In the genomic region with DNA sequence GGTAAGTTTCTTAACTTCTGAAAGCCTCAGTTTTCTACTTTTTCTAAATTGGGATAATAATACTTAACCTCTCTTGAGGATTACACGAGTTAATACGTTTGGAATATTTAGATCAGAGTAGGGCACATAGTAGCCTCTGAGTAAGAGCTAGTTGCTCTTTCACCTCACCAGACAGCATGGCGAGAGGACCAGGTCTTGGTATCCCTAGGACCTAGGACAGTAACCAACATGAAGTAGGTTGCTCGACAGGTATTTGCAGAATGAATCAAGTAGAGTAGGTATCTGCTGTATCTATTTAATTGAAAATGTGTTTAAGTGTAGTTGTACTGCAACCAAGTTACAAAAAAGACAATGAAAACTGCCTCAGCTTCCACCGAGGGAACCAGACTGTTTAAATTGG, we compare ENCODE assay signal across 9 cellular contexts. TPM values are rescaled to one million over a fixed set of nuclear protein-coding genes. Genes with fewer than 3 reads are reported as not detected.
DNase-seq lines count a peak whose midpoint lies in the region; ATAC-seq, FAIRE-seq and TF ChIP-seq lines count a peak whose summit lies in the region.
"Had no signal": no experiment of that assay in that cellular context is flagged by ENCODE, and none has a peak within 500 bp of the region (broad histone marks: within the 10 kb centered on the region; RNA-seq: fewer than 3 reads in every experiment).

No MANE protein-coding gene starts in this region.

- no peak for TF ChIP-seq RAD21 in IMR-90 (IDR thresholded peaks at IDR 0.05; ENCODE audit: low read length)

- H4K20me1 ChIP-seq in IMR-90 (ENCODE audit: insufficient read depth, low read length) (peaks cover 16% of the 10 kb centered on the region), mammary epithelial cell (ENCODE audit: insufficient read depth, low read length) (no peaks in the 10 kb centered on the region)

- intact Hi-C loops in IMR-90 (cut with micrococcal nuclease) = no loop called here
- intact Hi-C loops in mammary epithelial cell (cut with micrococcal nuclease) = no loop called here
- intact Hi-C loops in natural killer cell (cut with micrococcal nuclease) = no loop called here

- no peak overlapping the region for H4K91ac ChIP-seq in IMR-90 (ENCODE audit: insufficient read depth, low read depth, low read length)

- no peak overlapping the region for H3K14ac ChIP-seq in IMR-90 (replicated peaks; ENCODE audit: low read depth, low read length)

- H3K27me3 Mint-ChIP-seq in natural killer cell (ENCODE audit: low read depth in 2 of 2) = no peaks in the 10 kb centered on the region

- CTCF ChIA-PET in IMR-90 (lab: Yijun Ruan, JAX) = interaction anchor here (0.7 kb wide), 1 partner anchor 438 kb away, joined by 4 read pairs; no protein-coding TSS in a partner anchor
- CTCF ChIA-PET in mammary epithelial cell (lab: Charles Lee; ENCODE audit: low non-redundant PET) = no interaction called here

- WGBS in IMR-90 (ENCODE audit: extremely low coverage in 2 of 2, insufficient read length in 1 of 2), 2 experiments = no CpG with 5 or more reads among the region's 5 CpGs
- WGBS in mammary epithelial cell (ENCODE audit: low coverage, missing lambda C conversion rate) = 65% methylated on average over 5 of the region's 5 CpGs

- no peak overlapping the region for H2BK5ac ChIP-seq in IMR-90 (ENCODE audit: low read depth, low read length, poor library complexity, severe bottlenecking)

- no peak overlapping the region for H3K18ac ChIP-seq in IMR-90 (ENCODE audit: low read depth, low read length)

- H2BK20ac ChIP-seq in IMR-90 (ENCODE audit: low read depth, low read length) = no peak overlapping the region

- H3K36me3 ChIP-seq in BE2C (peaks cover 31% of the 10 kb centered on the region), IMR-90 (ENCODE audit: control insufficient read depth, insufficient read depth, low read length) (peaks cover 16% of the 10 kb centered on the region), mammary epithelial cell (ENCODE audit: insufficient read depth, low read length) (peaks cover 18% of the 10 kb centered on the region)

- H3K79me1 ChIP-seq in IMR-90 (ENCODE audit: low read depth in 1 of 2, low read length in 2 of 2) = peaks cover 19 to 42% of the 10 kb centered on the region in 2 experiments

- no peak overlapping the region; the same call in 1 of the 2 replicates for H2AK5ac ChIP-seq in IMR-90 (ENCODE audit: low read depth, low read length)

- TF ChIP-seq POLR2A in IMR-90 (IDR thresholded peaks at IDR 0.05; ENCODE audit: low read depth, low read length) = no peak

- H2AFZ ChIP-seq in IMR-90 (replicated peaks; ENCODE audit: low read length, poor library complexity) (no peak overlapping the region), mammary epithelial cell (ENCODE audit: low read depth, low read length) (no peak overlapping the region)

- no peak overlapping the region for H4K8ac ChIP-seq in IMR-90 (ENCODE audit: low read depth in 2 of 2, low read length in 2 of 2)

- dilution Hi-C loops in IMR-90 (cut with HindIII; ENCODE audit: low sequenced_read_pairs, unreplicated experiment) (no loop called here), mammary epithelial cell (cut with HindIII; ENCODE audit: low sequenced_read_pairs) (no loop called here)

- POLR2A ChIA-PET in IMR-90 (lab: Charles Lee; ENCODE audit: unreplicated experiment) = no interaction called here

- no peaks in the 10 kb centered on the region for H3K36me3 Mint-ChIP-seq in natural killer cell

- FAIRE-seq in HTR-8/SVneo (lab: Jason Lieb, UNC) = no peak

- no peaks in the 10 kb centered on the region for H3K9me3 Mint-ChIP-seq in natural killer cell

- ATAC-seq in IMR-90 (ENCODE audit: low read depth) = no peak
- ATAC-seq in natural killer cell = no peak
- ATAC-seq in GM18861 (IDR thresholded peaks at IDR 0.05; ENCODE audit: unreplicated experiment) = no peak

- peaks cover 6% of the 10 kb centered on the region for H3K9me1 ChIP-seq in IMR-90 (ENCODE audit: insufficient read depth, low read length)

- H3K27me3 ChIP-seq in BE2C = no peaks in the 10 kb centered on the region
- peaks cover 1% of the 10 kb centered on the region; the same call in 1 of the 2 replicates for H3K27me3 ChIP-seq in IMR-90 (ENCODE audit: control insufficient read depth, insufficient read depth, low read length)
- H3K27me3 ChIP-seq in mammary epithelial cell (ENCODE audit: insufficient read depth, low read length) = no peaks in the 10 kb centered on the region

- peak overlapping the region; percentile 100 for H3K4me2 ChIP-seq in IMR-90 (ENCODE audit: low read depth, low read length)
- peak overlapping the region; percentile 87 for H3K4me2 ChIP-seq in mammary epithelial cell (ENCODE audit: insufficient read depth, low read depth, low read length)

- peaks cover 46 to 51% of the 10 kb centered on the region in 2 donors for H3K4me1 Mint-ChIP-seq in natural killer cell

- BruUV-seq in IMR-90 (replicated peaks; lab: Mats Ljungman, UMichigan) = TSS peak; percentile 80
- TSS peak; percentile 47 for BruUV-seq in mammary epithelial cell (replicated peaks; lab: Mats Ljungman, UMichigan)

- peak overlapping the region; percentile 98 to 99 for H3K27ac Mint-ChIP-seq in natural killer cell

- in situ Hi-C loops in IMR-90 (cut with MboI; ENCODE audit: low sequenced_read_pairs) (no loop called here), mammary epithelial cell (cut with MboI; ENCODE audit: low sequenced_read_pairs in 2 of 2) (no loop called here)

- H2BK120ac ChIP-seq in IMR-90 (ENCODE audit: low read depth, low read length) = no peak overlapping the region

- TF ChIP-seq CTCF in BE2C (IDR thresholded peaks at IDR 0.05; ENCODE audit: low read depth, low read length) (no peak), IMR-90 (conservative IDR thresholded peaks at IDR 0.05; ENCODE audit: low read depth, low read length) (no peak), mammary epithelial cell (conservative IDR thresholded peaks at IDR 0.05 in 1 of 2, IDR thresholded peaks at IDR 0.05 in 1 of 2; ENCODE audit: extremely low read depth in 1 of 2, insufficient read depth in 1 of 2, low read depth in 1 of 2, low read length in 2 of 2) (no peak), natural killer cell (IDR thresholded peaks at IDR 0.05) (no peak)

- DNase-seq in BE2C = no peak
- DNase-seq in IMR-90 = no peak
- peak; percentile 14 for DNase-seq in mammary epithelial cell
- DNase-seq in natural killer cell = no peak
- no peak for DNase-seq in NCI-H1048 (lab: John Stamatoyannopoulos, UW)
- DNase-seq in DMS79 treated with DMSO at 0.1 percent for 48 hours (lab: John Stamatoyannopoulos, UW) = no peak
- no peak for DNase-seq in HTR-8/SVneo (ENCODE audit: insufficient read length, low spot score)
- DNase-seq: stimulated activated CD4-positive, alpha-beta T cell treated with anti-CD3 and anti-CD28 coated beads, Interleukin-1b, Interleukin-23, amount 100 ng/mL, for 48 hours had no signal

- H3K4me3 ChIP-seq in BE2C (ENCODE audit: low read depth, low read length) = peak overlapping the region; percentile 85
- no peak overlapping the region for H3K4me3 ChIP-seq in IMR-90 (ENCODE audit: insufficient read depth, low read depth, low read length)
- H3K4me3 ChIP-seq in mammary epithelial cell (replicated peaks in 1 of 3; ENCODE audit: insufficient read depth in 1 of 3, low read depth in 2 of 3, low read length in 3 of 3) = peak overlapping the region in 2 of 3 experiments; percentile 47 to 83

- peaks cover 2% of the 10 kb centered on the region for H3K4me1 ChIP-seq in BE2C
- H3K4me1 ChIP-seq in IMR-90 (ENCODE audit: control insufficient read depth, insufficient read depth, low read length) = peaks cover 4% of the 10 kb centered on the region; the same call in 1 of the 2 replicates
- H3K4me1 ChIP-seq in mammary epithelial cell (ENCODE audit: insufficient read depth, low read length) = peaks cover 15% of the 10 kb centered on the region

- H3K56ac ChIP-seq in IMR-90 (ENCODE audit: extremely low read depth, insufficient read depth, low read length) = no peak overlapping the region

- no peaks in the 10 kb centered on the region for H3K9me3 ChIP-seq in BE2C
- H3K9me3 ChIP-seq in IMR-90 (ENCODE audit: control insufficient read depth, insufficient read depth, low read length) = no peaks in the 10 kb centered on the region
- no peaks in the 10 kb centered on the region for H3K9me3 ChIP-seq in mammary epithelial cell (replicated peaks; ENCODE audit: insufficient read depth, low read length)

- peak overlapping the region; percentile 57; the same call in 1 of the 2 replicates for H3K23ac ChIP-seq in IMR-90 (ENCODE audit: low read depth, low read length)

- H3K27ac ChIP-seq in IMR-90 (ENCODE audit: insufficient read depth, low read length) = no peak overlapping the region
- no peak overlapping the region for H3K27ac ChIP-seq in mammary epithelial cell (ENCODE audit: insufficient read depth, low read depth, low read length)

- H3K4me3 Mint-ChIP-seq in natural killer cell = peak overlapping the region; percentile 97

- H4K5ac ChIP-seq in IMR-90 (ENCODE audit: low read depth, low read length) = no peak overlapping the region

- H2AK9ac ChIP-seq in IMR-90 (replicated peaks; ENCODE audit: low read depth, low read length, poor library complexity) = no peak overlapping the region

- H3K4ac ChIP-seq in IMR-90 (ENCODE audit: low read depth, low read length) = no peak overlapping the region

- H3K79me2 ChIP-seq in mammary epithelial cell (ENCODE audit: insufficient read depth, low read length) = peaks cover 43% of the 10 kb centered on the region

- H3K9ac ChIP-seq in IMR-90 (ENCODE audit: low read depth, low read length) (peak overlapping the region; percentile 96; the same call in 1 of the 2 replicates), mammary epithelial cell (ENCODE audit: insufficient read depth, low read length) (no peak overlapping the region)

- no peak overlapping the region for H2BK15ac ChIP-seq in IMR-90 (ENCODE audit: low read depth, low read length)

TF ChIP-seq in IMR-90, 13 proteins besides CTCF, POLR2A, EP300 and RAD21 (continues in another document):
- TF ChIP-seq RFX5 (IDR thresholded peaks at IDR 0.05; ENCODE audit: low read depth, low read length) (no peak), CEBPB (IDR thresholded peaks at IDR 0.05; ENCODE audit: low read depth, low read length) (no peak)

RNA-seq across cellular contexts. Expression of a gene that starts 1.4 kb away (rescaled TPM):
- 11.9 TPM for polyA plus RNA-seq in BE2C (2012; ENCODE audit: insufficient read depth, insufficient read length, low read depth)
- total RNA-seq in IMR-90 (2012; rRNA removed) (17.7 and 29.7 TPM in 2 replicates), mammary epithelial cell (10 to 100 TPM; 13.2 to 19.5 TPM), natural killer cell (10 to 100 TPM; 22.0 to 25.0 (median 24.9) TPM)
- polyA plus RNA-seq in IMR-90 (2012; rRNA removed) (8.9 and 9.9 TPM in 2 replicates), mammary epithelial cell (10.2 TPM)
- polyA plus RNA-seq in IMR-90 (2012; cell fraction: cytosol; rRNA removed) = 1.4 and 2.0 TPM in 2 replicates
- polyA plus RNA-seq in IMR-90 (2012; cell fraction: nucleus; rRNA removed; ENCODE audit: low replicate concordance) = 0.79 and 4.7 TPM in 2 replicates
- polyA minus RNA-seq in mammary epithelial cell = 4.4 TPM

RNA-seq across cellular contexts. Expression of a gene that starts 46.4 kb away (rescaled TPM):
- not detected for polyA plus RNA-seq in BE2C (2012; ENCODE audit: insufficient read depth, insufficient read length, low read depth)
- not detected in 2 replicates for total RNA-seq in IMR-90 (2012; rRNA removed)
- polyA plus RNA-seq in IMR-90 (2012; rRNA removed) = not detected in 2 replicates
- polyA plus RNA-seq in IMR-90 (2012; cell fraction: cytosol; rRNA removed) = not detected in 2 replicates
- polyA plus RNA-seq in IMR-90 (2012; cell fraction: nucleus; rRNA removed; ENCODE audit: low replicate concordance) = not detected in 2 replicates
- not detected for total RNA-seq in mammary epithelial cell
- not detected for polyA plus RNA-seq in mammary epithelial cell
- not detected for polyA minus RNA-seq in mammary epithelial cell
- not detected for total RNA-seq in natural killer cell
